ENCODE assay signal across 12 cellular contexts in the genomic region with DNA sequence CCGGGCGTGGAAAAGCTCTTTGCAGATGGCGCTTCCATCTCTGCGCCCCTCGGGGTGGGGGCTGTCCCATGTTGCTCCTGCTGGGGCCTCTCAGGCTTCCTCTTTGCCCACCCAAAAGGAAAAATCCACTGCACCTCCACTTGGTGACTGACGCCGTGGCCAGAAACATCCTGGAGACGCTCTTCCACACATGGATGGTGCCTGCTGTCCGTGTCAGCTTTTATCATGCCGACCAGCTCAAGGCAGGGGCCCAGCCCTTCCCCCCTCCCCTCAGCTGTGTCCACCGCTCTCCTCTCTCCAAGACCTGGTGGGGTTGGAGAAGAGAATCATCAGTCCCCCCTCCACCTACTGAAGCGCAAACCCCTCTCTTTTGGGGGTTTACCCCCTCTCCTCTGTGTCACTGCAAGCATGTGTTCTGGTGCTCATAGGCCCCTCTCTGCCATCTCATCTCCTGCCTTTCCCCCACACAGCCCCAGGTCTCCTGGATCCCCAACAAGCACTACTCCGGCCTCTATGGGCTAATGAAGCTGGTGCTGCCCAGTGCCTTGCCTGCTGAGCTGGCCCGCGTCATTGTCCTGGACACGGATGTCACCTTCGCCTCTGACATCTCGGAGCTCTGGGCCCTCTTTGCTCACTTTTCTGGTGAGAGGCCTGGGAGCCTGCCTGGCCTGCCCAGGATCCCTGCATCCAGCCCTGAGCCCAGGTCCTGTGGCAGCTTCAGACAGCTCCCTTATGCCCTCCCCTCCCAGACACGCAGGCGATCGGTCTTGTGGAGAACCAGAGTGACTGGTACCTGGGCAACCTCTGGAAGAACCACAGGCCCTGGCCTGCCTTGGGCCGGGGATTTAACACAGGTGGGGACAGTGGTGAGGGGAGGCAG. TPM values are rescaled to one million over a fixed set of nuclear protein-coding genes. Genes with fewer than 3 reads are reported as not detected.
DNase-seq lines count a peak whose midpoint lies in the region; ATAC-seq and TF ChIP-seq lines count a peak whose summit lies in the region.
"Had no signal": no experiment of that assay in that cellular context is flagged by ENCODE, and none has a peak within 500 bp of the region (broad histone marks: within the 10 kb centered on the region; RNA-seq: fewer than 3 reads in every experiment).

No MANE protein-coding gene starts in this region.

- 56 to 72% methylated on average over 9 to 15 of the region's 22 CpGs for WGBS in esophagus squamous epithelium, 2 donors

- no peak for ATAC-seq in activated naive CD8-positive, alpha-beta T cell treated with anti-CD3 and anti-CD28 coated beads, Interleukin-2, amount 10 ng/mL, durations not matched to agents 7 days and 5 days (ENCODE audit: low read depth)
- no peak for ATAC-seq in naive thymus-derived CD8-positive, alpha-beta T cell

- peaks cover 12% of the 10 kb centered on the region for H3K4me1 ChIP-seq in Caco-2
- H3K4me1 ChIP-seq in esophagus squamous epithelium, result peaks cover 20 to 74% (median 41%) of the 10 kb centered on the region in 3 donors

- no peak overlapping the region for H3K4me3 ChIP-seq in Caco-2 (ENCODE audit: low read depth, low read length)
- peak overlapping the region in 2 of 4 donors; percentile 13 to 18 for H3K4me3 ChIP-seq in esophagus squamous epithelium

- DNase-seq in Caco-2 (peak in 1 of 2 experiments; percentile 32), NOMO-1 treated with dmso at 0.1 percent for 144 hours (lab: John Stamatoyannopoulos, UW; ENCODE audit: unreplicated experiment) (no peak), esophagus squamous epithelium (lab: John Stamatoyannopoulos, UW) (no peak), SK-N-DZ (ENCODE audit: low spot score) (no peak), NCI-H2227 (lab: John Stamatoyannopoulos, UW; ENCODE audit: unreplicated experiment) (no peak)
- DNase-seq in activated naive CD8-positive, alpha-beta T cell treated with anti-CD3 and anti-CD28 coated beads, Interleukin-2, amount 10 ng/mL, durations not matched to agents 7 days and 5 days, result peak; percentile 29
- DNase-seq in naive thymus-derived CD8-positive, alpha-beta T cell, result peak in 1 of 10 donors; percentile 58
- DNase-seq: activated CD4-positive, alpha-beta T cell treated with anti-CD3 and anti-CD28 coated beads for 48 hours; RPMI8226 had no signal

- H3K9me3 Mint-ChIP-seq in Caco-2 (ENCODE audit: unreplicated experiment), result no peaks in the 10 kb centered on the region
- H3K9me3 Mint-ChIP-seq in activated naive CD8-positive, alpha-beta T cell treated with anti-CD3 and anti-CD28 coated beads, Interleukin-2, amount 10 ng/mL, durations not matched to agents 7 days and 5 days, result no peaks in the 10 kb centered on the region
- no peaks in the 10 kb centered on the region for H3K9me3 Mint-ChIP-seq in naive thymus-derived CD8-positive, alpha-beta T cell

- H3K27ac Mint-ChIP-seq in Caco-2 (ENCODE audit: unreplicated experiment), result peak overlapping the region; percentile 46
- no peak overlapping the region for H3K27ac Mint-ChIP-seq in activated naive CD8-positive, alpha-beta T cell treated with anti-CD3 and anti-CD28 coated beads, Interleukin-2, amount 10 ng/mL, durations not matched to agents 7 days and 5 days
- H3K27ac Mint-ChIP-seq in naive thymus-derived CD8-positive, alpha-beta T cell, result peak overlapping the region in 7 of 10 donors; percentile 52 to 84 (median 69)

- no peaks in the 10 kb centered on the region; the same call in none of the 2 replicates for H3K36me3 ChIP-seq in Caco-2 (ENCODE audit: control insufficient read depth, insufficient read depth, low read length)
- peaks cover 0 to 17% (median 0%) of the 10 kb centered on the region in 3 donors for H3K36me3 ChIP-seq in esophagus squamous epithelium

- POLR2A ChIA-PET in Caco-2 (lab: Charles Lee), result interaction anchor here (0.5 to 0.6 kb wide), 2 partner anchors 59 to 61 kb away, joined by 3 read pairs; no protein-coding TSS in a partner anchor
- POLR2A ChIA-PET in activated naive CD8-positive, alpha-beta T cell treated with anti-CD3 and anti-CD28 coated beads, Interleukin-2, amount 10 ng/mL, durations not matched to agents 7 days and 5 days (lab: Charles Lee), result no interaction called here
- POLR2A ChIA-PET in naive thymus-derived CD8-positive, alpha-beta T cell (lab: Charles Lee), result interaction anchor here (1.2 kb wide), 1 partner anchor 8 kb away, joined by 3 read pairs; no protein-coding TSS in a partner anchor

- H3K4me1 Mint-ChIP-seq in Caco-2 (ENCODE audit: low read depth, unreplicated experiment), result peaks cover 14% of the 10 kb centered on the region
- H3K4me1 Mint-ChIP-seq in activated naive CD8-positive, alpha-beta T cell treated with anti-CD3 and anti-CD28 coated beads, Interleukin-2, amount 10 ng/mL, durations not matched to agents 7 days and 5 days, result peaks cover 13% of the 10 kb centered on the region
- peaks cover 16 to 52% (median 41%) of the 10 kb centered on the region in 4 donors for H3K4me1 Mint-ChIP-seq in naive thymus-derived CD8-positive, alpha-beta T cell

- H3K4me3 Mint-ChIP-seq in Caco-2 (ENCODE audit: unreplicated experiment), result peak overlapping the region; percentile 79
- peak overlapping the region; percentile 14 for H3K4me3 Mint-ChIP-seq in activated naive CD8-positive, alpha-beta T cell treated with anti-CD3 and anti-CD28 coated beads, Interleukin-2, amount 10 ng/mL, durations not matched to agents 7 days and 5 days
- peak overlapping the region; percentile 51 to 91 (median 78) for H3K4me3 Mint-ChIP-seq in naive thymus-derived CD8-positive, alpha-beta T cell

- TSS peak; percentile 33 for BruUV-seq in Caco-2 (replicated peaks; lab: Mats Ljungman, UMichigan)

- no peak for TF ChIP-seq POLR2A in esophagus squamous epithelium (IDR thresholded peaks at IDR 0.05)

- H3K27me3 Mint-ChIP-seq in Caco-2 (ENCODE audit: insufficient read depth, unreplicated experiment), result no peaks in the 10 kb centered on the region
- peaks cover 19% of the 10 kb centered on the region for H3K27me3 Mint-ChIP-seq in activated naive CD8-positive, alpha-beta T cell treated with anti-CD3 and anti-CD28 coated beads, Interleukin-2, amount 10 ng/mL, durations not matched to agents 7 days and 5 days
- peaks cover 0 to 3% (median 0%) of the 10 kb centered on the region in 5 donors for H3K27me3 Mint-ChIP-seq in naive thymus-derived CD8-positive, alpha-beta T cell

- H3K36me3 Mint-ChIP-seq in Caco-2 (ENCODE audit: insufficient read depth, unreplicated experiment), result peaks cover 46% of the 10 kb centered on the region
- no peaks in the 10 kb centered on the region for H3K36me3 Mint-ChIP-seq in activated naive CD8-positive, alpha-beta T cell treated with anti-CD3 and anti-CD28 coated beads, Interleukin-2, amount 10 ng/mL, durations not matched to agents 7 days and 5 days
- H3K36me3 Mint-ChIP-seq in naive thymus-derived CD8-positive, alpha-beta T cell, result no peaks in the 10 kb centered on the region

- intact Hi-C loops in Caco-2 (cut with micrococcal nuclease; ENCODE audit: unreplicated experiment), result no loop called here
- intact Hi-C loops in esophagus squamous epithelium (cut with DNase I), result no loop called here

- TF ChIP-seq CTCF in 22Rv1 (IDR thresholded peaks at IDR 0.05) (no peak), Caco-2 (IDR thresholded peaks at IDR 0.05; ENCODE audit: insufficient read depth in 1 of 2, low read depth in 1 of 2, low read length in 1 of 2, severe bottlenecking in 1 of 2, unreplicated experiment in 1 of 2) (no peak), esophagus squamous epithelium (IDR thresholded peaks at IDR 0.05) (no peak)

- H3K27me3 ChIP-seq in Caco-2 (replicated peaks; ENCODE audit: control insufficient read depth, insufficient read depth, low read length) (no peaks in the 10 kb centered on the region), esophagus squamous epithelium (peaks cover 0 to 42% (median 0%) of the 10 kb centered on the region in 4 donors)

- CTCF ChIA-PET in Caco-2 (lab: Charles Lee), result interaction anchor here (2.5 kb wide), 1 partner anchor 82 kb away, joined by 22 read pairs; no protein-coding TSS in a partner anchor

- 0 out of 2 replicates have a peak overlapping the region, but pooled peaks have one; percentile 20 for H3K27ac ChIP-seq in 22Rv1
- peak overlapping the region in 2 of 4 donors; percentile 9 to 13 for H3K27ac ChIP-seq in esophagus squamous epithelium
- H3K27ac ChIP-seq: epithelial cell of prostate, parathyroid adenoma had no signal

- H3K9me3 ChIP-seq in Caco-2, result no peaks in the 10 kb centered on the region
- H3K9me3 ChIP-seq in esophagus squamous epithelium, result no peaks in the 10 kb centered on the region

RNA-seq across cellular contexts. Expression of a gene that starts 1.8 kb away (rescaled TPM):
- total RNA-seq in Caco-2 (2022) (62.3 and 67.4 TPM in 2 replicates), esophagus squamous epithelium (10 to 100 TPM; 12.4 to 18.3 (median 15.5) TPM)
- total RNA-seq in activated naive CD8-positive, alpha-beta T cell treated with anti-CD3 and anti-CD28 coated beads, Interleukin-2, amount 10 ng/mL, durations not matched to agents 7 days and 5 days, result 1 to 10 TPM; 2.5 to 2.7 TPM
- 1 to 10 TPM; 4.1 to 5.6 TPM for total RNA-seq in naive thymus-derived CD8-positive, alpha-beta T cell
- 1 to 10 TPM in 2 of 3 donors, under 1 TPM in 1; 0.71 to 2.0 (median 1.7) TPM for polyA plus RNA-seq in naive thymus-derived CD8-positive, alpha-beta T cell
- 5.8 and 11.4 TPM in 2 replicates for polyA plus RNA-seq in SK-N-DZ (2014; cell fraction: cytosol; rRNA removed)
- 10.6 and 13.5 TPM in 2 replicates for polyA plus RNA-seq in SK-N-DZ (2014; cell fraction: nucleus; rRNA removed)

RNA-seq across cellular contexts. Expression of a gene that starts 6.6 kb away (rescaled TPM):
- total RNA-seq in Caco-2 (2022), result 41.4 and 45.8 TPM in 2 replicates
- 10 to 100 TPM; 49.4 to 61.5 TPM for total RNA-seq in activated naive CD8-positive, alpha-beta T cell treated with anti-CD3 and anti-CD28 coated beads, Interleukin-2, amount 10 ng/mL, durations not matched to agents 7 days and 5 days
- total RNA-seq in naive thymus-derived CD8-positive, alpha-beta T cell, result 10 to 100 TPM; 66.8 to 74.1 TPM
- 10 to 100 TPM; 46.1 to 54.1 (median 53.2) TPM for polyA plus RNA-seq in naive thymus-derived CD8-positive, alpha-beta T cell
- 10 to 100 TPM; 18.3 to 25.5 (median 22.1) TPM for total RNA-seq in esophagus squamous epithelium
- polyA plus RNA-seq in SK-N-DZ (2014; cell fraction: cytosol; rRNA removed), result 33.2 and 39.2 TPM in 2 replicates
- polyA plus RNA-seq in SK-N-DZ (2014; cell fraction: nucleus; rRNA removed), result 49.6 and 62.6 TPM in 2 replicates

RNA-seq across cellular contexts. Expression of a gene that starts 17.2 kb away (rescaled TPM):
- total RNA-seq in Caco-2 (2022) (1.2 and 1.3 TPM in 2 replicates), esophagus squamous epithelium (1 to 10 TPM in 2 of 4 donors, under 1 TPM in 1, not detected in 1; 0.57 to 2.1 (median 1.2) TPM)
- total RNA-seq in activated naive CD8-positive, alpha-beta T cell treated with anti-CD3 and anti-CD28 coated beads, Interleukin-2, amount 10 ng/mL, durations not matched to agents 7 days and 5 days, result 1 to 10 TPM; 3.9 TPM
- 1 to 10 TPM; 3.1 to 3.4 TPM for total RNA-seq in naive thymus-derived CD8-positive, alpha-beta T cell
- not detected for polyA plus RNA-seq in naive thymus-derived CD8-positive, alpha-beta T cell
- not detected in 2 replicates for polyA plus RNA-seq in SK-N-DZ (2014; cell fraction: cytosol; rRNA removed)
- 0.60 and 2.4 TPM in 2 replicates for polyA plus RNA-seq in SK-N-DZ (2014; cell fraction: nucleus; rRNA removed)

RNA-seq across cellular contexts. Expression of a gene that starts 38.8 kb away (rescaled TPM):
- total RNA-seq in Caco-2 (2022) (8.2 and 8.5 TPM in 2 replicates), esophagus squamous epithelium (1 to 10 TPM in 3 of 4 donors, under 1 TPM in 1; 0.57 to 4.0 (median 1.3) TPM)
- total RNA-seq in activated naive CD8-positive, alpha-beta T cell treated with anti-CD3 and anti-CD28 coated beads, Interleukin-2, amount 10 ng/mL, durations not matched to agents 7 days and 5 days, result under 1 TPM; 0.85 to 0.86 TPM
- total RNA-seq in naive thymus-derived CD8-positive, alpha-beta T cell, result 1 to 10 TPM; 1.6 to 2.1 TPM
- polyA plus RNA-seq in naive thymus-derived CD8-positive, alpha-beta T cell, result not detected
- polyA plus RNA-seq in SK-N-DZ (2014; cell fraction: cytosol; rRNA removed), result 32.5 and 34.1 TPM in 2 replicates
- polyA plus RNA-seq in SK-N-DZ (2014; cell fraction: nucleus; rRNA removed), result 28.6 and 30.1 TPM in 2 replicates

Comparison
In these comparisons a context has a peak if more than half of its experiments do, and no peak if none do; other contexts are left out.
1. H3K4me3 Mint-ChIP-seq: peak in every context shown above with its lines; median percentile 79 in Caco-2; 78 in naive thymus-derived CD8-positive, alpha-beta T cell; 14 in activated naive CD8-positive, alpha-beta T cell treated with anti-CD3 and anti-CD28 coated beads, Interleukin-2, amount 10 ng/mL, durations not matched to agents 7 days and 5 days.